In genomic region chr14:99258341-99258781, GRCh38 we compare ENCODE assay signal across 15 cellular contexts. TPM values are rescaled to one million over a fixed set of nuclear protein-coding genes. Genes with fewer than 3 reads are reported as not detected.
DNase-seq lines count a peak whose midpoint lies in the region; ATAC-seq, FAIRE-seq and TF ChIP-seq lines count a peak whose summit lies in the region.
"Had no signal": no experiment of that assay in that cellular context is flagged by ENCODE, and none has a peak within 500 bp of the region (broad histone marks: within the 10 kb centered on the region; RNA-seq: fewer than 3 reads in every experiment).

No MANE protein-coding gene starts in this region.

- H4K20me1 ChIP-seq in PC-3 (ENCODE audit: low read length): no peaks in the 10 kb centered on the region
- H4K20me1 ChIP-seq in H1 (replicated peaks in 1 of 2; ENCODE audit: control insufficient read depth in 1 of 2, insufficient read depth in 2 of 2, low read length in 2 of 2): no peaks in the 10 kb centered on the region
- H4K20me1 ChIP-seq in neural cell (ENCODE audit: insufficient read depth): peaks cover 97% of the 10 kb centered on the region

- H3K56ac ChIP-seq in H1 (replicated peaks; ENCODE audit: insufficient read length, low read depth, low read length): no peak overlapping the region

- TF ChIP-seq CTCF in PC-3 (conservative IDR thresholded peaks at IDR 0.05; ENCODE audit: low read depth, low read length): no peak
- no peak for TF ChIP-seq CTCF in H1 (IDR thresholded peaks at IDR 0.05; ENCODE audit: control extremely low read depth in 1 of 3, insufficient read depth in 1 of 3, low read depth in 1 of 3, low read length in 3 of 3)
- TF ChIP-seq CTCF in neural cell (IDR thresholded peaks at IDR 0.05; ENCODE audit: poor library complexity, severe bottlenecking): no peak
- no peak for TF ChIP-seq CTCF in glutamatergic neuron (IDR thresholded peaks at IDR 0.05; ENCODE audit: partially characterized antibody, unreplicated experiment)

- H2AFZ ChIP-seq in PC-3 (ENCODE audit: low read length) (no peak overlapping the region), H1 (ENCODE audit: low read length) (no peak overlapping the region), neural cell (ENCODE audit: low read depth, low read length) (no peak overlapping the region)

- peaks cover 3 to 91% (median 29%) of the 10 kb centered on the region in 3 donors for H3K36me3 Mint-ChIP-seq in CD8-positive, alpha-beta memory T cell
- no peaks in the 10 kb centered on the region for H3K36me3 Mint-ChIP-seq in glutamatergic neuron (ENCODE audit: unreplicated experiment)
- H3K36me3 Mint-ChIP-seq: memory B cell had no signal

- intact Hi-C loops in PC-3 (cut with micrococcal nuclease): no loop called here

- H4K91ac ChIP-seq in H1 (replicated peaks; ENCODE audit: insufficient read length, low read length): no peak overlapping the region

- no peak overlapping the region for H2AK5ac ChIP-seq in H1 (ENCODE audit: low read depth, low read length)

- no peak overlapping the region for H4K5ac ChIP-seq in H1 (ENCODE audit: insufficient read length, low read depth, low read length)

- TF ChIP-seq EP300 in H1 (IDR thresholded peaks at IDR 0.05; ENCODE audit: borderline replicate concordance in 1 of 2, low read depth in 2 of 2, low read length in 2 of 2) (no peak), neural cell (conservative IDR thresholded peaks at IDR 0.05; ENCODE audit: poor library complexity, severe bottlenecking) (no peak)

- FAIRE-seq in H1 (lab: Jason Lieb, UNC): peak; percentile 24

- DNase-seq in CD8-positive, alpha-beta memory T cell: peak in 2 of 5 donors; percentile 11 to 21
- DNase-seq in PC-3 (no peak), H1 (ENCODE audit: low read depth in 1 of 2, low spot score in 2 of 2) (no peak), glutamatergic neuron (no peak), kidney glomerular epithelial cell (lab: John Stamatoyannopoulos, UW) (no peak)
- DNase-seq: NCI-H2029; NK-92 treated with Interleukin-12 subunit alpha and Interleukin-12 subunit beta, amount 100 ng/mL, for 24 hours; stimulated activated CD4-positive, alpha-beta T cell treated with anti-CD3 and anti-CD28 coated beads, Interleukin-2, amount 100 ng/mL, for 48 hours; stimulated activated naive CD4-positive, alpha-beta T cell treated with Interleukin-2 at 50 U/mL for 16 hours had no signal

- H3K9me2 ChIP-seq in PC-3 (replicated peaks; ENCODE audit: low read length) (no peaks in the 10 kb centered on the region), neural cell (ENCODE audit: insufficient read depth, low read length) (no peaks in the 10 kb centered on the region)

- peaks cover 46% of the 10 kb centered on the region for H3K36me3 ChIP-seq in CD8-positive, alpha-beta memory T cell (ENCODE audit: insufficient read depth, low read length)
- H3K36me3 ChIP-seq in PC-3 (ENCODE audit: low read depth, low read length): no peaks in the 10 kb centered on the region
- H3K36me3 ChIP-seq in H1 (ENCODE audit: control insufficient read depth in 2 of 4, insufficient read depth in 4 of 4, low read length in 3 of 4): no peaks in the 10 kb centered on the region
- peaks cover 13% of the 10 kb centered on the region for H3K36me3 ChIP-seq in neural cell (ENCODE audit: insufficient read depth, low read length)
- H3K36me3 ChIP-seq: ascending aorta had no signal

- H4K8ac ChIP-seq in H1 (ENCODE audit: extremely low read depth, insufficient read depth, low read length): no peak overlapping the region

- POLR2A ChIA-PET in CD8-positive, alpha-beta memory T cell (lab: Charles Lee): interaction anchor here (1.4 to 6.0 kb wide), 4 partner anchors 8 to 26 kb away, joined by 4 to 53 read pairs (median 9); no protein-coding TSS in a partner anchor
- POLR2A ChIA-PET in PC-3 (lab: Charles Lee; ENCODE audit: unreplicated experiment) (no interaction called here), H1 (lab: Charles Lee; ENCODE audit: partially characterized antibody) (interaction anchor here (1.7 kb wide), 1 partner anchor 13 kb away, joined by 7 read pairs; no protein-coding TSS in a partner anchor)

- peak overlapping the region; percentile 92 to 100 (median 100) for H3K27ac Mint-ChIP-seq in CD8-positive, alpha-beta memory T cell
- no peak overlapping the region for H3K27ac Mint-ChIP-seq in glutamatergic neuron (ENCODE audit: unreplicated experiment)
- H3K27ac Mint-ChIP-seq: memory B cell had no signal

- H3K18ac ChIP-seq in H1 (ENCODE audit: extremely low read depth, low read length): no peak overlapping the region

- H3K27me3 ChIP-seq in CD8-positive, alpha-beta memory T cell (ENCODE audit: insufficient read depth, low read length, poor library complexity, severe bottlenecking): no peaks in the 10 kb centered on the region
- peaks cover 100% of the 10 kb centered on the region for H3K27me3 ChIP-seq in PC-3 (ENCODE audit: low read length)
- no peaks in the 10 kb centered on the region; a peak in 1 of 7 replicates for H3K27me3 ChIP-seq in H1 (replicated peaks in 1 of 4; ENCODE audit: control insufficient read depth in 3 of 4, extremely low read depth in 1 of 4, insufficient read depth in 3 of 4, low read length in 3 of 4)
- H3K27me3 ChIP-seq in neural cell (ENCODE audit: insufficient read depth, low read depth, low read length): no peaks in the 10 kb centered on the region
- H3K27me3 ChIP-seq: ascending aorta had no signal

- 28% methylated on average over 8 of the region's 8 CpGs; no CpG with 5 or more reads in 1 of the 2 experiments for WGBS in H1 (ENCODE audit: extremely low coverage in 1 of 2, insufficient coverage in 1 of 2, insufficient read length in 1 of 2, insufficient replicate concordance in 2 of 2, low coverage in 1 of 2, low lambda C conversion rate in 2 of 2, missing lambda C conversion rate in 1 of 2), 2 experiments

- H3K79me2 ChIP-seq in PC-3 (ENCODE audit: low read length): no peaks in the 10 kb centered on the region
- peaks cover 0 to 64% of the 10 kb centered on the region in 2 experiments; a peak in 2 of 4 replicates for H3K79me2 ChIP-seq in H1 (ENCODE audit: control insufficient read depth in 1 of 2, insufficient read depth in 2 of 2, low read length in 2 of 2)
- H3K79me2 ChIP-seq in neural cell (replicated peaks; ENCODE audit: insufficient read depth, low read length): peaks cover 100% of the 10 kb centered on the region

- peak overlapping the region; percentile 89 for H3K27ac ChIP-seq in CD8-positive, alpha-beta memory T cell (ENCODE audit: low read depth, low read length)
- H3K27ac ChIP-seq in PC-3 (ENCODE audit: low read length) (no peak overlapping the region), H1 (ENCODE audit: low read depth, low read length) (no peak overlapping the region), neural cell (ENCODE audit: low read length) (peak overlapping the region; percentile 98)
- H3K27ac ChIP-seq: ascending aorta, HL-60 had no signal

- no peaks in the 10 kb centered on the region for H3K23me2 ChIP-seq in H1 (ENCODE audit: low read depth, low read length)

- peak overlapping the region; percentile 77 to 100 (median 99) for H3K4me3 Mint-ChIP-seq in CD8-positive, alpha-beta memory T cell
- H3K4me3 Mint-ChIP-seq in glutamatergic neuron (ENCODE audit: unreplicated experiment): no peak overlapping the region
- H3K4me3 Mint-ChIP-seq: memory B cell had no signal

- H2BK15ac ChIP-seq in H1 (ENCODE audit: low read length): no peak overlapping the region

- H3K4me3 ChIP-seq in CD8-positive, alpha-beta memory T cell (ENCODE audit: low read length): peak overlapping the region; percentile 45
- H3K4me3 ChIP-seq in PC-3 (ENCODE audit: low read length) (no peak overlapping the region), H1 (ENCODE audit: extremely low read depth in 1 of 4, insufficient read depth in 2 of 4, low read depth in 3 of 4, low read length in 4 of 4) (no peak overlapping the region), neural cell (ENCODE audit: low read length) (peak overlapping the region; percentile 91)
- H3K4me3 ChIP-seq: ascending aorta had no signal

- no peak for ATAC-seq in PC-3
- no peak for ATAC-seq in HG02885 (IDR thresholded peaks at IDR 0.05; ENCODE audit: poor library complexity, unreplicated experiment)
- ATAC-seq: SK-N-SH treated with all-trans-retinoic acid at 6 μM for 48 hours had no signal

- TF ChIP-seq RAD21 in H1 (IDR thresholded peaks at IDR 0.05 in 1 of 2, conservative IDR thresholded peaks at IDR 0.05 in 1 of 2; ENCODE audit: low read depth in 2 of 2, low read length in 2 of 2) (no peak), neural cell (conservative IDR thresholded peaks at IDR 0.05) (no peak)

- CTCF ChIA-PET in CD8-positive, alpha-beta memory T cell (lab: Charles Lee): interaction anchor here (1.1 to 1.9 kb wide), 3 partner anchors 8 to 64 kb away, joined by 3 to 9 read pairs (median 3); no protein-coding TSS in a partner anchor
- CTCF ChIA-PET in PC-3 (lab: Charles Lee): no interaction called here
- CTCF ChIA-PET in H1 (lab: Charles Lee; ENCODE audit: partially characterized antibody): no interaction called here

- peaks cover 96 to 100% (median 100%) of the 10 kb centered on the region in 3 donors for H3K4me1 Mint-ChIP-seq in CD8-positive, alpha-beta memory T cell
- peaks cover 17% of the 10 kb centered on the region for H3K4me1 Mint-ChIP-seq in glutamatergic neuron (ENCODE audit: low read depth, unreplicated experiment)
- H3K4me1 Mint-ChIP-seq: memory B cell had no signal

- no peak overlapping the region for H3K4ac ChIP-seq in H1 (replicated peaks; ENCODE audit: insufficient read length, low read depth, low read length)

- H3K27me3 Mint-ChIP-seq in CD8-positive, alpha-beta memory T cell: peaks cover 0 to 6% of the 10 kb centered on the region in 2 donors
- H3K27me3 Mint-ChIP-seq in glutamatergic neuron (ENCODE audit: unreplicated experiment): no peaks in the 10 kb centered on the region

- BruUV-seq in PC-3 (replicated peaks; lab: Mats Ljungman, UMichigan): no TSS peak

- H2BK12ac ChIP-seq in H1 (ENCODE audit: low read depth, low read length): no peak overlapping the region

- H2BK120ac ChIP-seq in H1 (replicated peaks; ENCODE audit: low read depth, low read length): no peak overlapping the region

- H3K4me1 ChIP-seq in CD8-positive, alpha-beta memory T cell (ENCODE audit: insufficient read depth, low read length): peaks cover 94% of the 10 kb centered on the region
- H3K4me1 ChIP-seq in PC-3 (ENCODE audit: insufficient read depth, low read length): no peaks in the 10 kb centered on the region
- H3K4me1 ChIP-seq in H1 (replicated peaks in 1 of 4; ENCODE audit: control insufficient read depth in 3 of 4, insufficient read depth in 4 of 4, low read length in 3 of 4): peaks cover 25 to 46% (median 33%) of the 10 kb centered on the region in 4 experiments
- H3K4me1 ChIP-seq: ascending aorta had no signal

- H3F3A ChIP-seq in PC-3 (ENCODE audit: low read length, unreplicated experiment) (no peaks in the 10 kb centered on the region), neural cell (ENCODE audit: insufficient read depth, low read length, poor library complexity, severe bottlenecking) (no peaks in the 10 kb centered on the region)

- TF ChIP-seq POLR2A in H1 (IDR thresholded peaks at IDR 0.05; ENCODE audit: control extremely low read depth in 1 of 2, low read depth in 2 of 2, low read length in 2 of 2): no peak

- H3K79me1 ChIP-seq in H1 (ENCODE audit: low read depth, low read length): peaks cover 18% of the 10 kb centered on the region

- no peaks in the 10 kb centered on the region for H3K9me3 Mint-ChIP-seq in CD8-positive, alpha-beta memory T cell
- H3K9me3 Mint-ChIP-seq in glutamatergic neuron (ENCODE audit: unreplicated experiment): peaks cover 3% of the 10 kb centered on the region
- H3K9me3 Mint-ChIP-seq: memory B cell had no signal

- H3K9ac ChIP-seq in PC-3 (ENCODE audit: low read length): 0 out of 2 replicates have a peak overlapping the region, but pooled peaks have one; percentile 6
- no peak overlapping the region for H3K9ac ChIP-seq in H1 (replicated peaks in 1 of 4; ENCODE audit: extremely low read depth in 1 of 4, low read depth in 3 of 4, low read length in 3 of 4)
- H3K9ac ChIP-seq in neural cell (ENCODE audit: low read length): peak overlapping the region; percentile 9

- no peak overlapping the region for H3K23ac ChIP-seq in H1 (ENCODE audit: insufficient read length)

- H3K4me2 ChIP-seq in PC-3 (ENCODE audit: low read length): 0 out of 2 replicates have a peak overlapping the region, but pooled peaks have one; percentile 22
- peak overlapping the region; percentile 44 to 49 for H3K4me2 ChIP-seq in H1 (ENCODE audit: insufficient read depth in 1 of 2, low read depth in 2 of 2, low read length in 2 of 2)
- peak overlapping the region; percentile 13 for H3K4me2 ChIP-seq in neural cell (ENCODE audit: low read length)

- H2BK5ac ChIP-seq in H1 (ENCODE audit: low read depth, low read length): 0 out of 2 replicates have a peak overlapping the region, but pooled peaks have one; percentile 15

- H2BK20ac ChIP-seq in H1 (ENCODE audit: low read length): no peak overlapping the region

- H3K9me3 ChIP-seq in CD8-positive, alpha-beta memory T cell (ENCODE audit: low read length): no peaks in the 10 kb centered on the region
- H3K9me3 ChIP-seq in PC-3 (ENCODE audit: low read length): no peaks in the 10 kb centered on the region
- H3K9me3 ChIP-seq in H1 (ENCODE audit: insufficient read depth in 2 of 2, low read depth in 1 of 2, low read length in 1 of 2): no peaks in the 10 kb centered on the region
- H3K9me3 ChIP-seq in neural cell (ENCODE audit: low read length): no peaks in the 10 kb centered on the region
- H3K9me3 ChIP-seq: ascending aorta had no signal

- H3K14ac ChIP-seq in H1 (ENCODE audit: insufficient read length): no peak overlapping the region

RNA-seq across cellular contexts. Expression of gene BCL11B, which starts 13.6 kb away (rescaled TPM):
- total RNA-seq in CD8-positive, alpha-beta memory T cell: 10 to 100 TPM; 42.0 to 42.5 TPM
- polyA plus RNA-seq in CD8-positive, alpha-beta memory T cell: 9.7 TPM
- total RNA-seq in PC-3 (2014; rRNA removed) (0.73 and 1.7 TPM in 2 replicates), glutamatergic neuron (ENCODE audit: unreplicated experiment) (2.6 TPM)
- total RNA-seq in H1 (2021; fragmentation: NEBNext Ultra II Directional; extraction: Animal tissue kit (Norgen Biotek cat#: 25700)): 5.9 TPM in 2 replicates
- polyA plus RNA-seq in H1 (2011; rRNA removed) (0.63 and 0.80 TPM in 2 replicates), neural cell (98.9 and 104 TPM in 2 replicates)
- 0.85 TPM for polyA plus RNA-seq in H1 (2011; cell fraction: cytosol; rRNA removed)
- 1.5 TPM for polyA plus RNA-seq in H1 (2011; cell fraction: nucleus; rRNA removed)
- polyA plus RNA-seq in H1 (2012, experiment 1 of 2): 1.1 to 2.2 TPM (median 1.2 TPM) in 4 replicates
- 0.22 TPM for polyA plus RNA-seq in H1 (2012, experiment 2 of 2)
- polyA plus RNA-seq in H1 (2013, experiment 1 of 2): 2.1 TPM
- polyA plus RNA-seq in H1 (2013, experiment 2 of 2): 2.1 TPM
- polyA minus RNA-seq in H1 (2011; rRNA and poly(A)+ RNA removed): 1.7 and 1.9 TPM in 2 replicates
- polyA minus RNA-seq in H1 (2011; cell fraction: cytosol; rRNA and poly(A)+ RNA removed): 3.2 TPM
- 4.1 TPM for polyA minus RNA-seq in H1 (2011; cell fraction: nucleus; rRNA and poly(A)+ RNA removed)
- polyA minus RNA-seq in neural cell: 259 and 270 TPM in 2 replicates

Comparison
In these comparisons a context has a peak if more than half of its experiments do, and no peak if none do; other contexts are left out.
1. H3K27ac ChIP-seq: peak in CD8-positive, alpha-beta memory T cell (single experiment) and neural cell (single experiment); none in PC-3 (single experiment) and H1 (single experiment).
2. H3K4me3 ChIP-seq: peak in CD8-positive, alpha-beta memory T cell (single experiment) and neural cell (single experiment); none in PC-3 (single experiment) and H1 (0 of 4).
3. H3K9ac ChIP-seq: peak in PC-3 (single experiment) and neural cell (single experiment); none in H1 (0 of 4).
4. Peak in every context shown above with its lines, with median percentiles within 50 percentile points of each other: H3K4me2 ChIP-seq.